In genomic region chr17:51152766-51153209, GRCh38 we compare ENCODE assay signal across 8 cellular contexts. TPM values are rescaled to one million over a fixed set of nuclear protein-coding genes. Genes with fewer than 3 reads are reported as not detected.
DNase-seq lines count a peak whose midpoint lies in the region; ATAC-seq and TF ChIP-seq lines count a peak whose summit lies in the region.

No MANE protein-coding gene starts in this region.

- H3K4me1 ChIP-seq in lung (ENCODE audit: control insufficient read depth in 2 of 2, insufficient read depth in 2 of 2, low read length in 2 of 2) = peaks cover 2 to 7% of the 10 kb centered on the region in 2 donors

- no peak for TF ChIP-seq CTCF in HL-60 (IDR thresholded peaks at IDR 0.05; ENCODE audit: insufficient read depth, low read length)
- TF ChIP-seq CTCF in astrocyte of the spinal cord (IDR thresholded peaks at IDR 0.05; ENCODE audit: low read depth, low read length) = no peak
- TF ChIP-seq CTCF in lung (IDR thresholded peaks at IDR 0.05; ENCODE audit: control extremely low read depth, extremely low read depth) = no peak

- DNase-seq in Daoy (ENCODE audit: low read depth) (peak; percentile 12), HL-60 (ENCODE audit: low read depth in 1 of 2, low spot score in 1 of 2) (no peak), astrocyte of the spinal cord (ENCODE audit: low read depth, low spot score) (no peak), lung (ENCODE audit: low spot score) (no peak), NCI-H1417 treated with DMSO at 0.1 percent for 48 hours (lab: John Stamatoyannopoulos, UW) (no peak), D341Med (ENCODE audit: low spot score) (no peak)
- no peak for DNase-seq in activated T-helper 1 cell treated with anti-CD3 and anti-CD28 coated beads, Interleukin-12 subunit alpha, Interleukin-12 subunit beta, Interleukin-2, Interleukin-4 antibody, amounts not matched to agents 30 ng/mL and 10 ng/mL and 1 ng/mL, durations not matched to agents 14 hours and 24 hours and 36 hours (ENCODE audit: low spot score)

- H3K4me1 Mint-ChIP-seq in activated T-helper 1 cell treated with anti-CD3 and anti-CD28 coated beads, Interleukin-12 subunit alpha, Interleukin-12 subunit beta, Interleukin-2, Interleukin-4 antibody, amounts not matched to agents 30 ng/mL and 10 ng/mL and 1 ng/mL, durations not matched to agents 14 hours and 24 hours and 36 hours (ENCODE audit: low read depth) = peaks cover 23% of the 10 kb centered on the region

- H3K36me3 Mint-ChIP-seq in activated T-helper 1 cell treated with anti-CD3 and anti-CD28 coated beads, Interleukin-12 subunit alpha, Interleukin-12 subunit beta, Interleukin-2, Interleukin-4 antibody, amounts not matched to agents 30 ng/mL and 10 ng/mL and 1 ng/mL, durations not matched to agents 14 hours and 24 hours and 36 hours (ENCODE audit: low read depth) = peaks cover 19% of the 10 kb centered on the region

- intact Hi-C loops in activated T-helper 1 cell treated with anti-CD3 and anti-CD28 coated beads, Interleukin-12 subunit alpha, Interleukin-12 subunit beta, Interleukin-2, Interleukin-4 antibody, amounts not matched to agents 30 ng/mL and 10 ng/mL and 1 ng/mL, durations not matched to agents 14 hours and 24 hours and 36 hours (cut with micrococcal nuclease) = loop anchor here (1.0 to 10.0 kb wide), 8 partner anchors 14 to 448 kb away; partner anchors contain the start of genes ANKRD40, MBTD1, NME2 and TOB1

- H3K36me3 ChIP-seq in lung (ENCODE audit: control insufficient read depth in 2 of 2, insufficient read depth in 2 of 2, low read length in 2 of 2) = peaks cover 0 to 5% of the 10 kb centered on the region in 2 donors

- in situ Hi-C loops in astrocyte of the spinal cord (cut with HindIII; ENCODE audit: low sequenced_read_pairs) = no loop called here

- ATAC-seq in lung (ENCODE audit: insufficient read depth, low FRiP score) (no peak), GM18873 (IDR thresholded peaks at IDR 0.05; ENCODE audit: low FRiP score, unreplicated experiment) (no peak)

- H3K27ac Mint-ChIP-seq in activated T-helper 1 cell treated with anti-CD3 and anti-CD28 coated beads, Interleukin-12 subunit alpha, Interleukin-12 subunit beta, Interleukin-2, Interleukin-4 antibody, amounts not matched to agents 30 ng/mL and 10 ng/mL and 1 ng/mL, durations not matched to agents 14 hours and 24 hours and 36 hours = no peak overlapping the region

- H3K27ac ChIP-seq in HL-60 (replicated peaks) (peak overlapping the region; percentile 68), lung (ENCODE audit: low read depth in 1 of 2, low read length in 1 of 2) (peak overlapping the region; percentile 77 to 92)

- H3K27me3 ChIP-seq in HL-60 (ENCODE audit: insufficient read depth, poor library complexity, severe bottlenecking) = no peaks in the 10 kb centered on the region
- H3K27me3 ChIP-seq in lung (ENCODE audit: control insufficient read depth, insufficient read depth) = no peaks in the 10 kb centered on the region

- H3K27me3 Mint-ChIP-seq in activated T-helper 1 cell treated with anti-CD3 and anti-CD28 coated beads, Interleukin-12 subunit alpha, Interleukin-12 subunit beta, Interleukin-2, Interleukin-4 antibody, amounts not matched to agents 30 ng/mL and 10 ng/mL and 1 ng/mL, durations not matched to agents 14 hours and 24 hours and 36 hours (ENCODE audit: insufficient read depth) = no peaks in the 10 kb centered on the region

- H3K9me3 Mint-ChIP-seq in activated T-helper 1 cell treated with anti-CD3 and anti-CD28 coated beads, Interleukin-12 subunit alpha, Interleukin-12 subunit beta, Interleukin-2, Interleukin-4 antibody, amounts not matched to agents 30 ng/mL and 10 ng/mL and 1 ng/mL, durations not matched to agents 14 hours and 24 hours and 36 hours = no peaks in the 10 kb centered on the region

- no peak overlapping the region for H3K4me3 Mint-ChIP-seq in activated T-helper 1 cell treated with anti-CD3 and anti-CD28 coated beads, Interleukin-12 subunit alpha, Interleukin-12 subunit beta, Interleukin-2, Interleukin-4 antibody, amounts not matched to agents 30 ng/mL and 10 ng/mL and 1 ng/mL, durations not matched to agents 14 hours and 24 hours and 36 hours

- H3K4me3 ChIP-seq in HL-60 (replicated peaks; ENCODE audit: insufficient read depth, low read length) = peak overlapping the region; percentile 34
- peak overlapping the region; percentile 38 for H3K4me3 ChIP-seq in astrocyte of the spinal cord (ENCODE audit: low read depth, low read length)
- H3K4me3 ChIP-seq in lung = no peak overlapping the region

- WGBS in lung, 2 donors = 14 to 18% methylated on average over 8 of the region's 8 CpGs

- H3K9me3 ChIP-seq in lung (ENCODE audit: control insufficient read depth in 2 of 2, insufficient read depth in 1 of 2, low read length in 1 of 2) = no peaks in the 10 kb centered on the region

RNA-seq across cellular contexts. Expression of gene NME1, which starts 0.6 kb away (rescaled TPM):
- 318 and 324 TPM in 2 replicates for total RNA-seq in Daoy (2014; rRNA removed; shearing (Covaris generic))
- 100 to 1,000 TPM in 1 of 2 donors, 10 to 100 TPM in 1; 14.6 to 105 TPM for total RNA-seq in lung
- polyA plus RNA-seq in lung = 100 to 1,000 TPM; 182 to 201 TPM
- 413 and 424 TPM in 2 replicates for total RNA-seq in activated T-helper 1 cell treated with anti-CD3 and anti-CD28 coated beads, Interleukin-12 subunit alpha, Interleukin-12 subunit beta, Interleukin-2, Interleukin-4 antibody, amounts not matched to agents 30 ng/mL and 10 ng/mL and 1 ng/mL, durations not matched to agents 14 hours and 24 hours and 36 hours

RNA-seq across cellular contexts. Expression of gene NME2, which starts 13.4 kb away (rescaled TPM):
- total RNA-seq in Daoy (2014; rRNA removed; shearing (Covaris generic)) = 488 and 529 TPM in 2 replicates
- total RNA-seq in lung = 100 to 1,000 TPM in 1 of 2 donors, 10 to 100 TPM in 1; 90.2 to 563 TPM
- 100 to 1,000 TPM; 753 to 777 TPM for polyA plus RNA-seq in lung
- 664 and 674 TPM in 2 replicates for total RNA-seq in activated T-helper 1 cell treated with anti-CD3 and anti-CD28 coated beads, Interleukin-12 subunit alpha, Interleukin-12 subunit beta, Interleukin-2, Interleukin-4 antibody, amounts not matched to agents 30 ng/mL and 10 ng/mL and 1 ng/mL, durations not matched to agents 14 hours and 24 hours and 36 hours

RNA-seq across cellular contexts. Expression of gene SPAG9, which starts 32.1 kb away (rescaled TPM):
- 51.6 and 54.2 TPM in 2 replicates for total RNA-seq in Daoy (2014; rRNA removed; shearing (Covaris generic))
- total RNA-seq in lung = 100 to 1,000 TPM in 1 of 2 donors, 10 to 100 TPM in 1; 96.4 to 174 TPM
- polyA plus RNA-seq in lung = 10 to 100 TPM; 37.2 to 54.0 TPM
- 44.1 and 45.2 TPM in 2 replicates for total RNA-seq in activated T-helper 1 cell treated with anti-CD3 and anti-CD28 coated beads, Interleukin-12 subunit alpha, Interleukin-12 subunit beta, Interleukin-2, Interleukin-4 antibody, amounts not matched to agents 30 ng/mL and 10 ng/mL and 1 ng/mL, durations not matched to agents 14 hours and 24 hours and 36 hours
